In genomic region chr11:69642913-69643632, GRCh38 we compare ENCODE assay signal across 8 cellular contexts. TPM values are rescaled to one million over a fixed set of nuclear protein-coding genes. Genes with fewer than 3 reads are reported as not detected.
A peak's percentile ranks its signal among the peaks of the same experiment; 100 is the strongest.
DNase-seq lines count a peak whose midpoint lies in the region; TF ChIP-seq lines count a peak whose summit lies in the region.

No MANE protein-coding gene starts in this region.

- H3K4me3 ChIP-seq in HL-60 (replicated peaks; ENCODE audit: insufficient read depth, low read length) = peak overlapping the region; percentile 52
- peak overlapping the region; percentile 98 for H3K4me3 ChIP-seq in fibroblast of the aortic adventitia (ENCODE audit: low read depth, low read length)

- peaks cover 8% of the 10 kb centered on the region for H3K36me3 Mint-ChIP-seq in nephron (ENCODE audit: low read depth)

- peaks cover 19% of the 10 kb centered on the region for H3K27me3 ChIP-seq in HL-60 (ENCODE audit: insufficient read depth, poor library complexity, severe bottlenecking)

- no peak overlapping the region; the same call in 1 of the 2 replicates for H3K27ac ChIP-seq in HL-60 (replicated peaks)

- H3K27me3 Mint-ChIP-seq in nephron (ENCODE audit: low read depth) = peaks cover 40% of the 10 kb centered on the region

- peak overlapping the region; percentile 75 to 91 (median 84) for H3K27ac Mint-ChIP-seq in nephron

- peaks cover 29% of the 10 kb centered on the region for H3K4me1 Mint-ChIP-seq in nephron

- TF ChIP-seq CTCF in HL-60 (IDR thresholded peaks at IDR 0.05; ENCODE audit: insufficient read depth, low read length) = peak; percentile 69
- peak; percentile 75 for TF ChIP-seq CTCF in fibroblast of the aortic adventitia (IDR thresholded peaks at IDR 0.05; ENCODE audit: insufficient read depth, low read length)
- peak; percentile 95 to 98 (median 96) for TF ChIP-seq CTCF in nephron (IDR thresholded peaks at IDR 0.05; ENCODE audit: unreplicated experiment in 3 of 3)

- peak; percentile 88 for DNase-seq in DMS 273 (lab: John Stamatoyannopoulos, UW; ENCODE audit: unreplicated experiment)
- DNase-seq in DMS 273 treated with DMSO at 0.1 percent for 48 hours (lab: John Stamatoyannopoulos, UW) = no peak
- DNase-seq in HL-60 (ENCODE audit: low read depth in 1 of 2, low spot score in 1 of 2) = peak; percentile 64 to 70
- DNase-seq in RKO (ENCODE audit: low spot score) = peak; percentile 75
- DNase-seq in activated T-helper 1 cell treated with anti-CD3 and anti-CD28 coated beads, Interleukin-2, amount 50 U/mL, for 16 hours (ENCODE audit: low read depth in 1 of 2, low spot score in 1 of 2) = peak; percentile 53 to 72
- DNase-seq in fibroblast of the aortic adventitia (ENCODE audit: low read depth) = peak; percentile 78
- DNase-seq in stimulated activated naive CD4-positive, alpha-beta T cell (lab: John Stamatoyannopoulos, UW) = peak; percentile 50 to 87 (median 68)

- H3K4me3 Mint-ChIP-seq in nephron = peak overlapping the region; percentile 84 to 91 (median 90)

- no peaks in the 10 kb centered on the region for H3K9me3 Mint-ChIP-seq in nephron

RNA-seq across cellular contexts. Expression of gene CCND1, which starts 2.1 kb away (rescaled TPM):
- 344 and 770 TPM in 2 replicates for total RNA-seq in fibroblast of the aortic adventitia (ENCODE audit: low replicate concordance)

RNA-seq across cellular contexts. Expression of gene LTO1, which starts 32.1 kb away (rescaled TPM):
- total RNA-seq in fibroblast of the aortic adventitia (ENCODE audit: low replicate concordance) = 16.4 and 35.2 TPM in 2 replicates
